Comparison of ENCODE assay signal across 1 cellular context in genomic region chr12:120265483-120266179, GRCh38.
TF ChIP-seq lines count a peak whose summit lies in the region.

TSS of gene PXN (minus strand) at chr12:120265730. CDS start at chr12:120265629, 101 bp downstream.

TF ChIP-seq in HepG2, 621 proteins besides CTCF, POLR2A, EP300 and RAD21 (continued from another document and continues in another):
- TF ChIP-seq PREB (CRISPR knock-in tag; IDR thresholded peaks at IDR 0.05) (no peak), KAT2B (IDR thresholded peaks at IDR 0.05; ENCODE audit: borderline replicate concordance, low read depth, low read length) (no peak), ZNF296 (CRISPR knock-in tag; conservative IDR thresholded peaks at IDR 0.05) (no peak), AHR (CRISPR knock-in tag; IDR thresholded peaks at IDR 0.05) (no peak), STAT6 (CRISPR knock-in tag; IDR thresholded peaks at IDR 0.05; ENCODE audit: borderline replicate concordance) (no peak), TMF1 (CRISPR knock-in tag; IDR thresholded peaks at IDR 0.05; ENCODE audit: low read depth) (no peak), RFX3 (CRISPR knock-in tag; IDR thresholded peaks at IDR 0.05) (no peak), TOPORS (CRISPR knock-in tag; IDR thresholded peaks at IDR 0.05) (0 out of 2 replicates have a peak, but pooled peaks have one; percentile 43), IKZF5 (CRISPR knock-in tag; IDR thresholded peaks at IDR 0.05) (no peak), RORA (CRISPR knock-in tag; IDR thresholded peaks at IDR 0.05) (no peak), MLX (CRISPR knock-in tag; IDR thresholded peaks at IDR 0.05) (peak; percentile 95), SIN3A (IDR thresholded peaks at IDR 0.05; ENCODE audit: borderline replicate concordance, low read depth, low read length) (peak; percentile 41; the same call in 1 of the 2 replicates), SSRP1 (CRISPR knock-in tag; IDR thresholded peaks at IDR 0.05) (no peak), E2F2 (CRISPR knock-in tag; IDR thresholded peaks at IDR 0.05; ENCODE audit: borderline replicate concordance) (no peak), SP140L (CRISPR knock-in tag; IDR thresholded peaks at IDR 0.05; ENCODE audit: borderline replicate concordance) (no peak), SIX1 (CRISPR knock-in tag; IDR thresholded peaks at IDR 0.05; ENCODE audit: borderline replicate concordance) (no peak), PHF21A (CRISPR knock-in tag; IDR thresholded peaks at IDR 0.05) (peak; percentile 12; the same call in 1 of the 2 replicates), ZNF589 (CRISPR knock-in tag; conservative IDR thresholded peaks at IDR 0.05) (no peak), NCOA5 (CRISPR knock-in tag; IDR thresholded peaks at IDR 0.05) (no peak), ZNF142 (CRISPR knock-in tag; IDR thresholded peaks at IDR 0.05) (no peak), ZNF44 (CRISPR knock-in tag; IDR thresholded peaks at IDR 0.05) (no peak), CEBPB (IDR thresholded peaks at IDR 0.05; ENCODE audit: borderline replicate concordance, low read depth, low read length) (no peak), ZNF460 (CRISPR knock-in tag; IDR thresholded peaks at IDR 0.05; ENCODE audit: borderline replicate concordance) (no peak), SCMH1 (CRISPR knock-in tag; IDR thresholded peaks at IDR 0.05; ENCODE audit: borderline replicate concordance) (no peak), ARHGAP35 (CRISPR knock-in tag; IDR thresholded peaks at IDR 0.05; ENCODE audit: borderline replicate concordance) (no peak), POLR2G (IDR thresholded peaks at IDR 0.05; ENCODE audit: low read depth, low read length) (peak; percentile 60), ZNF879 (CRISPR knock-in tag; IDR thresholded peaks at IDR 0.05) (no peak), ARID2 (CRISPR knock-in tag; IDR thresholded peaks at IDR 0.05; ENCODE audit: borderline replicate concordance) (no peak), ZSCAN25 (CRISPR knock-in tag; IDR thresholded peaks at IDR 0.05) (no peak), ZNF777 (CRISPR knock-in tag; IDR thresholded peaks at IDR 0.05) (peak; percentile 67; the same call in 1 of the 2 replicates), ZSCAN29 (CRISPR knock-in tag; conservative IDR thresholded peaks at IDR 0.05) (no peak), HNRNPH1 (optimal IDR thresholded peaks at IDR 0.05; ENCODE audit: low read depth, low read length) (no peak), SRSF4 (IDR thresholded peaks at IDR 0.05; ENCODE audit: low read depth, low read length, poor library complexity, severe bottlenecking) (no peak), ZSCAN12 (CRISPR knock-in tag; IDR thresholded peaks at IDR 0.05) (no peak), ZNF670 (CRISPR knock-in tag; IDR thresholded peaks at IDR 0.05; ENCODE audit: borderline replicate concordance) (no peak), ZNF33B (CRISPR knock-in tag; IDR thresholded peaks at IDR 0.05) (no peak), ELF1 (CRISPR knock-in tag; IDR thresholded peaks at IDR 0.05) (0 out of 2 replicates have a peak, but pooled peaks have one; percentile 27), DZIP1 (CRISPR knock-in tag; IDR thresholded peaks at IDR 0.05) (no peak), PAF1 (CRISPR knock-in tag; IDR thresholded peaks at IDR 0.05) (no peak), ZSCAN20 (CRISPR knock-in tag; IDR thresholded peaks at IDR 0.05; ENCODE audit: borderline replicate concordance) (no peak), ZFP62 (CRISPR knock-in tag; IDR thresholded peaks at IDR 0.05) (no peak), ZFP82 (CRISPR knock-in tag; IDR thresholded peaks at IDR 0.05; ENCODE audit: borderline replicate concordance) (no peak), ZFP36 (IDR thresholded peaks at IDR 0.05; ENCODE audit: borderline replicate concordance, low read depth, low read length, partially characterized antibody) (no peak), FLYWCH1 (CRISPR knock-in tag; IDR thresholded peaks at IDR 0.05) (no peak), ZNF3 (CRISPR knock-in tag; IDR thresholded peaks at IDR 0.05) (no peak), ESRRA (CRISPR knock-in tag; IDR thresholded peaks at IDR 0.05; ENCODE audit: low read depth) (0 out of 2 replicates have a peak, but pooled peaks have one; percentile 53), HBP1 (CRISPR knock-in tag; IDR thresholded peaks at IDR 0.05; ENCODE audit: low read depth) (no peak), PBX2 (CRISPR knock-in tag; IDR thresholded peaks at IDR 0.05) (no peak), FOXK2 (IDR thresholded peaks at IDR 0.05) (no peak), ELF3 (CRISPR knock-in tag; IDR thresholded peaks at IDR 0.05) (0 out of 2 replicates have a peak, but pooled peaks have one; percentile 14), TAF1 (CRISPR knock-in tag; IDR thresholded peaks at IDR 0.05) (peak; percentile 27; the same call in 1 of the 2 replicates), ZNF850 (CRISPR knock-in tag; conservative IDR thresholded peaks at IDR 0.05) (no peak), SOX13 (IDR thresholded peaks at IDR 0.05) (no peak), SOX13 (CRISPR knock-in tag; conservative IDR thresholded peaks at IDR 0.05 in 1 of 2, IDR thresholded peaks at IDR 0.05 in 1 of 2) (no peak)
